1 cellular context compared by ENCODE assay signal in the genomic region with DNA sequence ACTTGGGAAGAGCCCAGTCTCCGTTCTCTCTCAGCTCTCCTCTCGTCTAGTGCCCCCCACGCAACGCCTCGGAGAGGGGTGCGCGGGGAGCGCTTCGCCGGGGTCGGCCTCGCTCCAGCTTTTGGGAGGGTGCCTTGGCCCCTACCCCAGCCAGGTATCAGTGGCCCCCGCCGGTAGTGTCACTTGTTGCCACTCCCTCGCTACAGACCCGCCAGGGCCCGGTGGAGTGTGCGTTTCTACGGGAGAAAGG.
TF ChIP-seq lines count a peak whose summit lies in the region.

No MANE protein-coding gene starts in this region.

TF ChIP-seq in IMR-90, 13 proteins besides CTCF, POLR2A, EP300 and RAD21 (continued from another document):
- TF ChIP-seq, protein P1, sequence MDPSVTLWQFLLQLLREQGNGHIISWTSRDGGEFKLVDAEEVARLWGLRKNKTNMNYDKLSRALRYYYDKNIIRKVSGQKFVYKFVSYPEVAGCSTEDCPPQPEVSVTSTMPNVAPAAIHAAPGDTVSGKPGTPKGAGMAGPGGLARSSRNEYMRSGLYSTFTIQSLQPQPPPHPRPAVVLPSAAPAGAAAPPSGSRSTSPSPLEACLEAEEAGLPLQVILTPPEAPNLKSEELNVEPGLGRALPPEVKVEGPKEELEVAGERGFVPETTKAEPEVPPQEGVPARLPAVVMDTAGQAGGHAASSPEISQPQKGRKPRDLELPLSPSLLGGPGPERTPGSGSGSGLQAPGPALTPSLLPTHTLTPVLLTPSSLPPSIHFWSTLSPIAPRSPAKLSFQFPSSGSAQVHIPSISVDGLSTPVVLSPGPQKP (IDR thresholded peaks at IDR 0.05; ENCODE audit: borderline replicate concordance, low read depth, low read length): no peak
